15 cellular contexts compared by ENCODE assay signal in the genomic region with DNA sequence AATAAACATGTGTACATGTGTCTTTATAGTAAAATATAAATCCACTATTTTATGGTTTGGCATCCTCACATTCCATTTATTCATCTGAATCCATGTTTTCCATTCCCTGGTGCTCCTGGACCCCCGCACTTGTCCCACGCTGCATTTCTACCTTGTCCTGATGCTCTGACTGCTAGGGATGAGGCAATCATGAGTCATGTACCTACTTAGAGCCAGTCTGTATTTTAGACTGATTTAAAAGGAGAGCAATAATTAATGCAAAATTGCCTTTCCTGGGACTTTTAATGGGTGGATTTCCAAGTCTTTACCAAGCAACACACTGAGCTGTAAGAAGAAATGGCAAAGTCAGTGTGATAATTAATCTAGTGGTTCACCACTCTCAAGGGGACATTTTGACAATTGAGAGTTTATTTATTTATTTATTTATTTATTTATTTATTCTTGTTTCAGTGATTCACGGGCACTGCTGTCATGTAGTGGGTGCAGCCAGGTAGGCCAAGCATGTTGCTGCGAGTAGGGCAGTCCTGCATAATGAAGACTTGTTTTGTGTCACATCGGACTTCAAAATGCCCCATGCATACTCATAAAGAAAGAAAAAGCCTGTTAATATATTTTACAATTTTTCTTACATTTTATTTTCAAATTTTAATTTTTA.
A peak's percentile ranks its signal among the peaks of the same experiment; 100 is the strongest.
DNase-seq lines count a peak whose midpoint lies in the region; TF ChIP-seq lines count a peak whose summit lies in the region.
"Had no signal": no experiment of that assay in that cellular context is flagged by ENCODE, and none has a peak within 500 bp of the region (broad histone marks: within the 10 kb centered on the region; RNA-seq: fewer than 3 reads in every experiment).

No MANE protein-coding gene starts in this region.

- H3K4me1 ChIP-seq in HEK293 (ENCODE audit: control insufficient read depth, insufficient read depth, low read length) = no peaks in the 10 kb centered on the region
- H3K4me1 ChIP-seq: Peyer's patch had no signal

- no peak overlapping the region for H3K4me3 Mint-ChIP-seq in osteocyte (ENCODE audit: unreplicated experiment)

- TF ChIP-seq CTCF in HEK293 (tag by site-specific recombination; IDR thresholded peaks at IDR 0.05) (no peak), osteocyte (IDR thresholded peaks at IDR 0.05) (no peak)

- peaks cover 5% of the 10 kb centered on the region for H3K4me1 Mint-ChIP-seq in osteocyte (ENCODE audit: unreplicated experiment)

- H3K36me3 Mint-ChIP-seq in osteocyte (ENCODE audit: unreplicated experiment) = no peaks in the 10 kb centered on the region

- H3K9me3 Mint-ChIP-seq in osteocyte (ENCODE audit: unreplicated experiment) = no peaks in the 10 kb centered on the region

- H3K36me3 ChIP-seq in HEK293 (ENCODE audit: control insufficient read depth in 2 of 2, insufficient read depth in 1 of 2, low read length in 2 of 2) = no peaks in the 10 kb centered on the region
- H3K36me3 ChIP-seq: Peyer's patch had no signal

- POLR2A ChIA-PET in HEK293 (lab: Yijun Ruan, JAX) = no interaction called here

- H3K27me3 Mint-ChIP-seq in osteocyte (ENCODE audit: unreplicated experiment) = no peaks in the 10 kb centered on the region

- CTCF ChIA-PET in HEK293 (lab: Yijun Ruan, JAX) = no interaction called here

- H3K4me3 ChIP-seq in HEK293 (ENCODE audit: low read depth, low read length) = no peak overlapping the region
- H3K4me3 ChIP-seq: K562, Peyer's patch had no signal

- DNase-seq in NCI-H226 = peak; percentile 1
- peak; percentile 3 for DNase-seq in astrocyte of the hippocampus (ENCODE audit: low read depth, low spot score)
- peak; percentile 19 for DNase-seq in kidney tubule cell (ENCODE audit: low spot score)
- DNase-seq in DMS 273 (lab: John Stamatoyannopoulos, UW; ENCODE audit: unreplicated experiment) = no peak
- no peak for DNase-seq in NCI-H524 treated with DMSO at 0.1 percent for 48 hours (lab: John Stamatoyannopoulos, UW)
- no peak for DNase-seq in osteocyte (ENCODE audit: extremely low spot score, unreplicated experiment)
- no peak for DNase-seq in GM19238 (ENCODE audit: insufficient read length, low spot score)
- DNase-seq: AML-193, GF-D8, NCI-H1417, NCI-H187 treated with DMSO at 0.1 percent for 48 hours, Peyer's patch had no signal

- no peaks in the 10 kb centered on the region for H3K9me3 ChIP-seq in HEK293 (ENCODE audit: control insufficient read depth, insufficient read depth, low read depth, low read length)

- H3K27ac ChIP-seq in HEK293 (ENCODE audit: extremely low read depth, low read depth, low read length) = no peak overlapping the region
- H3K27ac ChIP-seq: C4-2B, Peyer's patch had no signal

- no peak overlapping the region for H3K27ac Mint-ChIP-seq in osteocyte (ENCODE audit: unreplicated experiment)

TF ChIP-seq in HEK293, 187 proteins besides CTCF, POLR2A, EP300 and RAD21:
- TF ChIP-seq, protein P1, sequence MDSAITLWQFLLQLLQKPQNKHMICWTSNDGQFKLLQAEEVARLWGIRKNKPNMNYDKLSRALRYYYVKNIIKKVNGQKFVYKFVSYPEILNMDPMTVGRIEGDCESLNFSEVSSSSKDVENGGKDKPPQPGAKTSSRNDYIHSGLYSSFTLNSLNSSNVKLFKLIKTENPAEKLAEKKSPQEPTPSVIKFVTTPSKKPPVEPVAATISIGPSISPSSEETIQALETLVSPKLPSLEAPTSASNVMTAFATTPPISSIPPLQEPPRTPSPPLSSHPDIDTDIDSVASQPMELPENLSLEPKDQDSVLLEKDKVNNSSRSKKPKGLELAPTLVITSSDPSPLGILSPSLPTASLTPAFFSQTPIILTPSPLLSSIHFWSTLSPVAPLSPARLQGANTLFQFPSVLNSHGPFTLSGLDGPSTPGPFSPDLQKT (IDR thresholded peaks at IDR 0.05; ENCODE audit: borderline replicate concordance, low read depth, low read length) = no peak
- TF ChIP-seq ZNF426 (tag by site-specific recombination; IDR thresholded peaks at IDR 0.05) = 0 out of 2 replicates have a peak, but pooled peaks have one; percentile 12
- TF ChIP-seq, protein P2, sequence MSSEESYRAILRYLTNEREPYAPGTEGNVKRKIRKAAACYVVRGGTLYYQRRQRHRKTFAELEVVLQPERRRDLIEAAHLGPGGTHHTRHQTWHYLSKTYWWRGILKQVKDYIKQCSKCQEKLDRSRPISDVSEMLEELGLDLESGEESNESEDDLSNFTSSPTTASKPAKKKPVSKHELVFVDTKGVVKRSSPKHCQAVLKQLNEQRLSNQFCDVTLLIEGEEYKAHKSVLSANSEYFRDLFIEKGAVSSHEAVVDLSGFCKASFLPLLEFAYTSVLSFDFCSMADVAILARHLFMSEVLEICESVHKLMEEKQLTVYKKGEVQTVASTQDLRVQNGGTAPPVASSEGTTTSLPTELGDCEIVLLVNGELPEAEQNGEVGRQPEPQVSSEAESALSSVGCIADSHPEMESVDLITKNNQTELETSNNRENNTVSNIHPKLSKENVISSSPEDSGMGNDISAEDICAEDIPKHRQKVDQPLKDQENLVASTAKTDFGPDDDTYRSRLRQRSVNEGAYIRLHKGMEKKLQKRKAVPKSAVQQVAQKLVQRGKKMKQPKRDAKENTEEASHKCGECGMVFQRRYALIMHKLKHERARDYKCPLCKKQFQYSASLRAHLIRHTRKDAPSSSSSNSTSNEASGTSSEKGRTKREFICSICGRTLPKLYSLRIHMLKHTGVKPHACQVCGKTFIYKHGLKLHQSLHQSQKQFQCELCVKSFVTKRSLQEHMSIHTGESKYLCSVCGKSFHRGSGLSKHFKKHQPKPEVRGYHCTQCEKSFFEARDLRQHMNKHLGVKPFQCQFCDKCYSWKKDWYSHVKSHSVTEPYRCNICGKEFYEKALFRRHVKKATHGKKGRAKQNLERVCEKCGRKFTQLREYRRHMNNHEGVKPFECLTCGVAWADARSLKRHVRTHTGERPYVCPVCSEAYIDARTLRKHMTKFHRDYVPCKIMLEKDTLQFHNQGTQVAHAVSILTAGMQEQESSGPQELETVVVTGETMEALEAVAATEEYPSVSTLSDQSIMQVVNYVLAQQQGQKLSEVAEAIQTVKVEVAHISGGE (tag by site-specific recombination; conservative IDR thresholded peaks at IDR 0.05; ENCODE audit: low read depth) = 0 out of 2 replicates have a peak, but pooled peaks have one; percentile 14

Comparison
In these comparisons a context has a peak if more than half of its experiments do, and no peak if none do; other contexts are left out.
1. DNase-seq: peak in NCI-H226 (single experiment), astrocyte of the hippocampus (single experiment) and kidney tubule cell (single experiment); none in DMS 273 (single experiment), NCI-H524 treated with DMSO at 0.1 percent for 48 hours (single experiment), osteocyte (single experiment) and GM19238 (single experiment).